In genomic region chr2:65278450-65279030, GRCh38 we compare ENCODE assay signal across 1 cellular context.
A peak's percentile ranks its signal among the peaks of the same experiment; 100 is the strongest.
TF ChIP-seq lines count a peak whose summit lies in the region.

No MANE protein-coding gene starts in this region.

TF ChIP-seq in K562, 482 proteins besides CTCF, POLR2A, EP300 and RAD21 (continues in another document):
- TF ChIP-seq MLLT1 (IDR thresholded peaks at IDR 0.05) (no peak), TFAP4 (CRISPR knock-in tag; IDR thresholded peaks at IDR 0.05; ENCODE audit: borderline replicate concordance) (no peak), E2F5 (CRISPR knock-in tag; IDR thresholded peaks at IDR 0.05) (no peak), HMGXB4 (CRISPR knock-in tag; IDR thresholded peaks at IDR 0.05) (no peak), ZNF263 (CRISPR knock-in tag; IDR thresholded peaks at IDR 0.05; ENCODE audit: borderline replicate concordance) (peak; percentile 77; the same call in 1 of the 2 replicates), KLF16 (IDR thresholded peaks at IDR 0.05) (no peak), MYBL2 (IDR thresholded peaks at IDR 0.05; ENCODE audit: low read depth) (no peak), MYBL2 (CRISPR knock-in tag; IDR thresholded peaks at IDR 0.05; ENCODE audit: borderline replicate concordance) (no peak), HMG20A (CRISPR knock-in tag; conservative IDR thresholded peaks at IDR 0.05) (no peak), ARHGAP35 (IDR thresholded peaks at IDR 0.05; ENCODE audit: partially characterized antibody) (no peak), SOX6 (IDR thresholded peaks at IDR 0.05) (peak; percentile 49; the same call in 1 of the 2 replicates), ZBED1 (IDR thresholded peaks at IDR 0.05) (no peak), ZNF449 (CRISPR knock-in tag; IDR thresholded peaks at IDR 0.05) (no peak), ATF3 (IDR thresholded peaks at IDR 0.05) (no peak), ATF3 (CRISPR knock-in tag; conservative IDR thresholded peaks at IDR 0.05) (no peak), CREB3L1 (IDR thresholded peaks at IDR 0.05; ENCODE audit: borderline replicate concordance, low read depth) (no peak), RB1 (IDR thresholded peaks at IDR 0.05; ENCODE audit: low read depth) (no peak), MCM5 (IDR thresholded peaks at IDR 0.05; ENCODE audit: low read depth) (no peak), CBFA2T3 (IDR thresholded peaks at IDR 0.05) (0 out of 2 replicates have a peak, but pooled peaks have one; percentile 27), MED1 (CRISPR knock-in tag; IDR thresholded peaks at IDR 0.05; ENCODE audit: borderline replicate concordance) (no peak), DMBX1 (CRISPR knock-in tag; IDR thresholded peaks at IDR 0.05; ENCODE audit: borderline replicate concordance) (no peak), ZNF699 (CRISPR knock-in tag; IDR thresholded peaks at IDR 0.05; ENCODE audit: insufficient replicate concordance) (no peak), HDAC1 (IDR thresholded peaks at IDR 0.05) (no peak), RBM15 (IDR thresholded peaks at IDR 0.05; ENCODE audit: insufficient read depth, low read length) (no peak), PREB (CRISPR knock-in tag; IDR thresholded peaks at IDR 0.05) (no peak), ZKSCAN3 (CRISPR knock-in tag; IDR thresholded peaks at IDR 0.05) (no peak), TBP (optimal IDR thresholded peaks at IDR 0.05; ENCODE audit: low read depth, low read length) (no peak), NFRKB (IDR thresholded peaks at IDR 0.05; ENCODE audit: low read depth) (no peak), HNRNPL (IDR thresholded peaks at IDR 0.05; ENCODE audit: low read depth, low read length) (no peak), ZNF253 (CRISPR knock-in tag; conservative IDR thresholded peaks at IDR 0.05) (no peak), TGIF2 (CRISPR knock-in tag; IDR thresholded peaks at IDR 0.05) (no peak), ZNF778 (CRISPR knock-in tag; IDR thresholded peaks at IDR 0.05) (no peak), ZNF41 (CRISPR knock-in tag; conservative IDR thresholded peaks at IDR 0.05) (no peak), ZNF696 (CRISPR knock-in tag; conservative IDR thresholded peaks at IDR 0.05) (no peak), KAT2B (IDR thresholded peaks at IDR 0.05; ENCODE audit: low read depth, low read length) (no peak), STAG1 (CRISPR knock-in tag; IDR thresholded peaks at IDR 0.05; ENCODE audit: borderline replicate concordance) (no peak), ZNF280A (IDR thresholded peaks at IDR 0.05; ENCODE audit: low read depth, partially characterized antibody) (no peak), ZNF398 (CRISPR knock-in tag; IDR thresholded peaks at IDR 0.05) (no peak), ETV6 (IDR thresholded peaks at IDR 0.05; ENCODE audit: borderline replicate concordance in 1 of 2, low read depth in 2 of 2, low read length in 1 of 2) (peak in 1 of 2 experiments; percentile 75; a peak in 1 of 4 replicates), ETV6 (CRISPR knock-in tag; IDR thresholded peaks at IDR 0.05; ENCODE audit: borderline replicate concordance) (no peak), ZNF507 (tag; conservative IDR thresholded peaks at IDR 0.05) (no peak), NR1H2 (CRISPR knock-in tag; IDR thresholded peaks at IDR 0.05) (no peak), KDM2B (CRISPR knock-in tag; IDR thresholded peaks at IDR 0.05) (no peak), SNIP1 (IDR thresholded peaks at IDR 0.05; ENCODE audit: low read depth) (no peak), SETDB1 (IDR thresholded peaks at IDR 0.05; ENCODE audit: low read length) (no peak), ZNF57 (CRISPR knock-in tag; IDR thresholded peaks at IDR 0.05) (no peak), VEZF1 (CRISPR knock-in tag; IDR thresholded peaks at IDR 0.05) (no peak), ATF4 (CRISPR knock-in tag; IDR thresholded peaks at IDR 0.05) (no peak), COPS2 (conservative IDR thresholded peaks at IDR 0.05) (no peak), ZFP91 (CRISPR knock-in tag; IDR thresholded peaks at IDR 0.05) (no peak)
